In genomic region chr4:109015413-109015810, GRCh38 we compare ENCODE assay signal across 1 cellular context.
TF ChIP-seq lines count a peak whose summit lies in the region.

No MANE protein-coding gene starts in this region.

TF ChIP-seq in K562, 482 proteins besides CTCF, POLR2A, EP300 and RAD21 (continued from another document):
- no peak for TF ChIP-seq ZNF398 (CRISPR knock-in tag; IDR thresholded peaks at IDR 0.05)
- TF ChIP-seq ATF1 (CRISPR knock-in tag; IDR thresholded peaks at IDR 0.05), result no peak
- TF ChIP-seq ATF1 (tag; IDR thresholded peaks at IDR 0.05), result no peak
- TF ChIP-seq ARID4B (CRISPR knock-in tag; IDR thresholded peaks at IDR 0.05), result no peak
- TF ChIP-seq CHCHD3 (CRISPR knock-in tag; IDR thresholded peaks at IDR 0.05), result no peak
- TF ChIP-seq CTBP1 (IDR thresholded peaks at IDR 0.05; ENCODE audit: borderline replicate concordance), result no peak
